1 cellular context compared by ENCODE assay signal in the genomic region with DNA sequence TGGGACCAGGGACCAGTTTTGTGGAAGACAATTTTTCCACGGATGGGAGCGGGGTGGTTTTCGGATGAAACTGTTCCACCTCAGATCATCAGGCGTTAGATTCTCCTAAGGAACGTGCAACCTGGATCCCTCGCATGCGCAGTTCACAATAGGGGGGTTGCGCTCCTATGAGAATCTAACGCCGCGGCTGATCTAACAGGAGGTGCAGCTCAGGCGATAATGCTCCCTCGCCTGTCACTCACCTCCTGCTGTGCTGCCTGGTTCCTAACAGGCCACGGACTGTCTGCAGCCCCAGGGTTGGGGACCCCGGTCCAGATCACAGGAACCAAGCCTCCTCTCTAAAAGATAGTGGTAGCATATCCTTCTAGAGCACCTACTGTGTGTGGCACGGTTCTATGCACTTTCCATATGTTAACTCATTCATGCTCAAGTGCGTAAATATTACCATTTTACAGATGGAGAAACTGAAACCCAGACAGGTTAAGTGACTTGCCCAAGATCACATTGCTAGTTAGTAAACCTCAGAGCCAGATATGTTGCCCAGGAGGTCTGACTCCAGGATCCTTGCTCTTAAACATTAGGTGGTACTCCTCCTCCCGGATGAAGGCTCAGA.
TF ChIP-seq lines count a peak whose summit lies in the region.

No MANE protein-coding gene starts in this region.

TF ChIP-seq in H1, 55 proteins besides CTCF, POLR2A, EP300 and RAD21:
- TF ChIP-seq, protein P1, sequence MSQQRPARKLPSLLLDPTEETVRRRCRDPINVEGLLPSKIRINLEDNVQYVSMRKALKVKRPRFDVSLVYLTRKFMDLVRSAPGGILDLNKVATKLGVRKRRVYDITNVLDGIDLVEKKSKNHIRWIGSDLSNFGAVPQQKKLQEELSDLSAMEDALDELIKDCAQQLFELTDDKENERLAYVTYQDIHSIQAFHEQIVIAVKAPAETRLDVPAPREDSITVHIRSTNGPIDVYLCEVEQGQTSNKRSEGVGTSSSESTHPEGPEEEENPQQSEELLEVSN (IDR thresholded peaks at IDR 0.05), result no peak
- TF ChIP-seq CHD2 (IDR thresholded peaks at IDR 0.05; ENCODE audit: low read length) (no peak), KDM5A (IDR thresholded peaks at IDR 0.05; ENCODE audit: low read length) (no peak), YY1 (IDR thresholded peaks at IDR 0.05; ENCODE audit: low read depth, low read length) (no peak), BACH1 (IDR thresholded peaks at IDR 0.05; ENCODE audit: low read length) (no peak), CTBP2 (IDR thresholded peaks at IDR 0.05; ENCODE audit: borderline replicate concordance, insufficient read depth, insufficient read length, low read length) (no peak), SIX5 (IDR thresholded peaks at IDR 0.05; ENCODE audit: low read depth, low read length) (no peak), CEBPB (IDR thresholded peaks at IDR 0.05; ENCODE audit: low read depth, low read length) (no peak), RBBP5 (IDR thresholded peaks at IDR 0.05; ENCODE audit: borderline replicate concordance, low read depth, low read length) (no peak), BRCA1 (IDR thresholded peaks at IDR 0.05; ENCODE audit: low read depth, low read length) (no peak), JUND (IDR thresholded peaks at IDR 0.05; ENCODE audit: low read length) (no peak), NRF1 (IDR thresholded peaks at IDR 0.05; ENCODE audit: low read depth, low read length) (no peak), SAP30 (IDR thresholded peaks at IDR 0.05; ENCODE audit: insufficient read depth, insufficient replicate concordance, low read length) (no peak), RNF2 (IDR thresholded peaks at IDR 0.05; ENCODE audit: borderline replicate concordance, low read depth, low read length, missing control alignments, poor library complexity, severe bottlenecking) (no peak), RXRA (IDR thresholded peaks at IDR 0.05; ENCODE audit: insufficient read depth, low read depth, low read length) (no peak), POLR2AphosphoS5 (IDR thresholded peaks at IDR 0.05; ENCODE audit: low read depth, low read length) (no peak), HDAC6 (IDR thresholded peaks at IDR 0.05; ENCODE audit: low read depth, low read length) (no peak), TAF1 (IDR thresholded peaks at IDR 0.05; ENCODE audit: low read depth, low read length) (no peak)
- TF ChIP-seq, protein P2, sequence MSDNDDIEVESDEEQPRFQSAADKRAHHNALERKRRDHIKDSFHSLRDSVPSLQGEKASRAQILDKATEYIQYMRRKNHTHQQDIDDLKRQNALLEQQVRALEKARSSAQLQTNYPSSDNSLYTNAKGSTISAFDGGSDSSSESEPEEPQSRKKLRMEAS (IDR thresholded peaks at IDR 0.05), result no peak
TF ChIP-seq in H1: peak in this region for 0.
